Comparison of ENCODE assay signal across 22 cellular contexts in genomic region chr17:50256826-50257573, GRCh38. TPM values are rescaled to one million over a fixed set of nuclear protein-coding genes. Genes with fewer than 3 reads are reported as not detected.
A peak's percentile ranks its signal among the peaks of the same experiment; 100 is the strongest.
DNase-seq lines count a peak whose midpoint lies in the region; ATAC-seq and TF ChIP-seq lines count a peak whose summit lies in the region.
"Had no signal": no experiment of that assay in that cellular context is flagged by ENCODE, and none has a peak within 500 bp of the region (broad histone marks: within the 10 kb centered on the region; RNA-seq: fewer than 3 reads in every experiment).

No MANE protein-coding gene starts in this region.

- H3K4me1 ChIP-seq in gastroesophageal sphincter (peaks cover 0 to 34% (median 4%) of the 10 kb centered on the region in 3 donors), uterus (peaks cover 10 to 34% of the 10 kb centered on the region in 2 donors)

- H3K27me3 ChIP-seq in H7 (ENCODE audit: control insufficient read depth, insufficient read depth, low read length) (no peaks in the 10 kb centered on the region; the same call in 1 of the 2 replicates), gastroesophageal sphincter (peaks cover 12% of the 10 kb centered on the region), uterus (no peaks in the 10 kb centered on the region)
- H3K27me3 ChIP-seq: brain microvascular endothelial cell had no signal

- no peaks in the 10 kb centered on the region for H3K27me3 Mint-ChIP-seq in osteocyte (ENCODE audit: unreplicated experiment)

- peak; percentile 52 for DNase-seq in H7
- no peak for DNase-seq in osteocyte (ENCODE audit: extremely low spot score, unreplicated experiment)
- DNase-seq in uterus, result peak in 1 of 2 donors; percentile 23
- DNase-seq in LoVo (ENCODE audit: low spot score), result no peak
- DNase-seq in islet precursor cell, result no peak
- DNase-seq: activated CD4-positive, alpha-beta T cell treated with anti-CD3 and anti-CD28 coated beads, Interleukin-2, amount 10 ng/mL, durations not matched to agents 24 days and 14 days; activated gamma-delta T cell treated with Interleukin-2 at 50 U/mL for 16 hours; activated T-cell treated with anti-CD3 and anti-CD28 coated beads, Interleukin-2, amount 50 U/mL, for 1 hour; brain microvascular endothelial cell; left cardiac atrium; mammary epithelial cell; NCI-H1092; NCI-H187 treated with DMSO at 0.1 percent for 48 hours; NCI-H526; SIG-M5; T1000 had no signal

- no peaks in the 10 kb centered on the region for H3K9me3 Mint-ChIP-seq in osteocyte (ENCODE audit: unreplicated experiment)
- H3K9me3 Mint-ChIP-seq: activated CD4-positive, alpha-beta T cell treated with anti-CD3 and anti-CD28 coated beads, Interleukin-2, amount 10 ng/mL, durations not matched to agents 24 days and 14 days; GM23338 had no signal

- peak overlapping the region; percentile 91 for H3K27ac Mint-ChIP-seq in osteocyte (ENCODE audit: unreplicated experiment)
- H3K27ac Mint-ChIP-seq: activated CD4-positive, alpha-beta T cell treated with anti-CD3 and anti-CD28 coated beads, Interleukin-2, amount 10 ng/mL, durations not matched to agents 24 days and 14 days; GM23338 had no signal

- H3K4me3 ChIP-seq in H7 (ENCODE audit: insufficient read depth, low read depth, low read length) (no peak overlapping the region), gastroesophageal sphincter (no peak overlapping the region), uterus (no peak overlapping the region)
- H3K4me3 ChIP-seq: GM23338 had no signal

- H3K27ac ChIP-seq in gastroesophageal sphincter (peak overlapping the region in 3 of 4 donors; percentile 26 to 61 (median 35)), uterus (peak overlapping the region; percentile 90 to 93)
- H3K27ac ChIP-seq: brain microvascular endothelial cell had no signal

- H3K4me1 Mint-ChIP-seq in osteocyte (ENCODE audit: unreplicated experiment), result peaks cover 63% of the 10 kb centered on the region
- H3K4me1 Mint-ChIP-seq: activated CD4-positive, alpha-beta T cell treated with anti-CD3 and anti-CD28 coated beads, Interleukin-2, amount 10 ng/mL, durations not matched to agents 24 days and 14 days had no signal

- intact Hi-C loops in uterus (cut with DNase I; ENCODE audit: low total_unique reads), result no loop called here

- no peaks in the 10 kb centered on the region for H3K36me3 Mint-ChIP-seq in osteocyte (ENCODE audit: unreplicated experiment)

- no peak overlapping the region for H3K4me3 Mint-ChIP-seq in osteocyte (ENCODE audit: unreplicated experiment)
- H3K4me3 Mint-ChIP-seq: activated CD4-positive, alpha-beta T cell treated with anti-CD3 and anti-CD28 coated beads, Interleukin-2, amount 10 ng/mL, durations not matched to agents 24 days and 14 days; GM23338 had no signal

- ATAC-seq in gastroesophageal sphincter, result no peak
- no peak for ATAC-seq in HG02840 (IDR thresholded peaks at IDR 0.05; ENCODE audit: low FRiP score, unreplicated experiment)
- ATAC-seq: Panc1 had no signal

- no peak for TF ChIP-seq POLR2A in gastroesophageal sphincter (IDR thresholded peaks at IDR 0.05)
- TF ChIP-seq POLR2A in uterus (IDR thresholded peaks at IDR 0.05), result no peak

- H3K36me3 ChIP-seq in H7 (replicated peaks; ENCODE audit: control insufficient read depth, insufficient read depth, low read length), result no peaks in the 10 kb centered on the region
- H3K36me3 ChIP-seq in gastroesophageal sphincter, result no peaks in the 10 kb centered on the region
- no peaks in the 10 kb centered on the region for H3K36me3 ChIP-seq in uterus
- H3K36me3 ChIP-seq: brain microvascular endothelial cell had no signal

- TF ChIP-seq CTCF in gastroesophageal sphincter (IDR thresholded peaks at IDR 0.05) (no peak), osteocyte (IDR thresholded peaks at IDR 0.05) (no peak), uterus (IDR thresholded peaks at IDR 0.05) (no peak)

- 83 to 86% methylated on average over 1 to 5 of the region's 9 CpGs for WGBS in gastroesophageal sphincter (ENCODE audit: low coverage in 1 of 2), 2 donors

- H3K9me3 ChIP-seq in gastroesophageal sphincter, result no peaks in the 10 kb centered on the region
- no peaks in the 10 kb centered on the region for H3K9me3 ChIP-seq in uterus

- TF ChIP-seq EP300 in gastroesophageal sphincter (IDR thresholded peaks at IDR 0.05), result no peak

RNA-seq across cellular contexts. Expression of gene TMEM92, which starts 17.3 kb away (rescaled TPM):
- total RNA-seq in H7 (2014; rRNA removed; shearing (Covaris generic)), result 7.3 and 7.5 TPM in 2 replicates
- total RNA-seq in gastroesophageal sphincter, result under 1 TPM in 1 of 4 donors, not detected in 3; 0.16 TPM
- total RNA-seq in osteocyte, result 4.3 and 6.6 TPM in 2 replicates
- under 1 TPM in 2 of 4 donors, not detected in 2; 0.07 to 0.91 TPM for total RNA-seq in uterus
- total RNA-seq: activated CD8-positive, alpha-beta memory T cell treated with anti-CD3 and anti-CD28 coated beads for 36 hours; myocyte had no signal

RNA-seq across cellular contexts. Expression of gene COL1A1, which starts 55.6 kb away (rescaled TPM):
- 8.2 and 9.4 TPM in 2 replicates for total RNA-seq in H7 (2014; rRNA removed; shearing (Covaris generic))
- total RNA-seq in gastroesophageal sphincter (10 to 100 TPM; 14.6 to 92.9 (median 69.7) TPM), osteocyte (25,918 and 28,023 TPM in 2 replicates), uterus (1,000 to 10,000 TPM in 1 of 4 donors, 100 to 1,000 TPM in 2, 10 to 100 TPM in 1; 59.4 to 4,880 (median 491) TPM)
